In genomic region chr3:57943525-57944312, GRCh38 we compare ENCODE assay signal across 13 cellular contexts.
A peak's percentile ranks its signal among the peaks of the same experiment; 100 is the strongest.
DNase-seq lines count a peak whose midpoint lies in the region; ATAC-seq and TF ChIP-seq lines count a peak whose summit lies in the region.
"Had no signal": no experiment of that assay in that cellular context is flagged by ENCODE, and none has a peak within 500 bp of the region (broad histone marks: within the 10 kb centered on the region; RNA-seq: fewer than 3 reads in every experiment).

No MANE protein-coding gene starts in this region.

- TF ChIP-seq POLR2A in body of pancreas (IDR thresholded peaks at IDR 0.05), result no peak

- H3K27ac Mint-ChIP-seq in progenitor cell of endocrine pancreas, result peak overlapping the region; percentile 28
- H3K27ac Mint-ChIP-seq: activated naive CD8-positive, alpha-beta T cell treated with anti-CD3 and anti-CD28 coated beads, Interleukin-2, amount 50 U/mL, for 24 hours had no signal

- TF ChIP-seq CTCF in 22Rv1 (IDR thresholded peaks at IDR 0.05) (no peak), body of pancreas (IDR thresholded peaks at IDR 0.05) (no peak), progenitor cell of endocrine pancreas (IDR thresholded peaks at IDR 0.05; ENCODE audit: unreplicated experiment) (no peak)

- peaks cover 4% of the 10 kb centered on the region for H3K9me3 Mint-ChIP-seq in progenitor cell of endocrine pancreas (ENCODE audit: low read depth)
- H3K9me3 Mint-ChIP-seq: activated naive CD8-positive, alpha-beta T cell treated with anti-CD3 and anti-CD28 coated beads, Interleukin-2, amount 50 U/mL, for 24 hours had no signal

- H3K36me3 Mint-ChIP-seq in progenitor cell of endocrine pancreas (ENCODE audit: insufficient read depth), result peaks cover 9% of the 10 kb centered on the region

- WGBS in body of pancreas, 2 donors, result 86 to 91% methylated on average over 5 of the region's 5 CpGs

- intact Hi-C loops in body of pancreas (cut with DNase I), result no loop called here
- intact Hi-C loops in left colon (cut with DNase I, micrococcal nuclease), result no loop called here

- H3K27ac ChIP-seq in 22Rv1, result peak overlapping the region; percentile 49
- H3K27ac ChIP-seq in body of pancreas, result peak overlapping the region in 3 of 4 donors; percentile 17 to 51 (median 42)
- H3K27ac ChIP-seq: skin epidermis, suprapubic skin had no signal

- H3K9me3 ChIP-seq in body of pancreas, result no peaks in the 10 kb centered on the region
- H3K9me3 ChIP-seq: suprapubic skin had no signal

- no peak for ATAC-seq in body of pancreas
- ATAC-seq in left colon, result peak; percentile 8
- ATAC-seq in HG03457 (IDR thresholded peaks at IDR 0.05; ENCODE audit: unreplicated experiment), result no peak
- no peak for ATAC-seq in GM18873 (IDR thresholded peaks at IDR 0.05; ENCODE audit: low FRiP score, unreplicated experiment)
- ATAC-seq: activated naive CD8-positive, alpha-beta T cell treated with anti-CD3 and anti-CD28 coated beads, Interleukin-2, amount 50 U/mL, for 24 hours had no signal

- H3K4me1 ChIP-seq in body of pancreas, result peaks cover 28% of the 10 kb centered on the region

- no peaks in the 10 kb centered on the region for H3K27me3 Mint-ChIP-seq in progenitor cell of endocrine pancreas
- H3K27me3 Mint-ChIP-seq: activated naive CD8-positive, alpha-beta T cell treated with anti-CD3 and anti-CD28 coated beads, Interleukin-2, amount 50 U/mL, for 24 hours had no signal

- no peak overlapping the region for H3K4me3 Mint-ChIP-seq in progenitor cell of endocrine pancreas (ENCODE audit: low read depth)
- H3K4me3 Mint-ChIP-seq: activated naive CD8-positive, alpha-beta T cell treated with anti-CD3 and anti-CD28 coated beads, Interleukin-2, amount 50 U/mL, for 24 hours had no signal

- DNase-seq in body of pancreas, result no peak
- no peak for DNase-seq in left colon
- no peak for DNase-seq in progenitor cell of endocrine pancreas (ENCODE audit: low spot score, unreplicated experiment)
- no peak for DNase-seq in kidney tubule cell (ENCODE audit: low spot score)
- DNase-seq in SK-N-DZ (ENCODE audit: low spot score), result no peak
- DNase-seq: activated naive CD8-positive, alpha-beta T cell treated with anti-CD3 and anti-CD28 coated beads, Interleukin-2, amount 50 U/mL, for 24 hours; activated T-cell treated with anti-CD3 and anti-CD28 coated beads for 4 hours; OCI-M1 had no signal

- no peaks in the 10 kb centered on the region for H3K36me3 ChIP-seq in body of pancreas (replicated peaks in 1 of 2; ENCODE audit: insufficient read depth in 1 of 2, low read depth in 2 of 2)
- H3K36me3 ChIP-seq: suprapubic skin had no signal

- H3K27me3 ChIP-seq in body of pancreas, result no peaks in the 10 kb centered on the region
- H3K27me3 ChIP-seq: suprapubic skin had no signal

- peaks cover 22% of the 10 kb centered on the region for H3K4me1 Mint-ChIP-seq in progenitor cell of endocrine pancreas (ENCODE audit: low read depth)
- H3K4me1 Mint-ChIP-seq: activated naive CD8-positive, alpha-beta T cell treated with anti-CD3 and anti-CD28 coated beads, Interleukin-2, amount 50 U/mL, for 24 hours had no signal

- no peak overlapping the region for H3K4me3 ChIP-seq in body of pancreas
- H3K4me3 ChIP-seq: skin epidermis, suprapubic skin had no signal
